In the genomic region with DNA sequence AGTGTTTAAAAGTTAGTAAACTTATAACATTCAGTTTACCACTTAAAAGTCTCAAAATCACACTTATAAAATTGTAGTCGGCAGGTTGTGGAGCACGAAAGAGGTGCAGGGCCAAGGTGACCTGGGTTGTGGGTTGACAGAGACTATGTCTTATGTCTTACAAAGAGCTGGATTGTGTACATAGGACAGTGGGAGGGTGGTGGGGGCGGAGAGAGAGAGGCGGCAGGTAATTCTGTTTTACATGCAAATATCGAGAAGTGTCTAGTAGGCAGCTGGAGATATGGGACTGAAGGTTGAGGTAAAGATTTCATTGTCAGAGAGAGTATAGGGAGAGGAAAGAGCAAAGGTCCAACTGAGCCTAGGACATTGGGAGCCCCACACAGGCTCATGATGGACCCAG, we compare ENCODE assay signal across 1 cellular context.
TF ChIP-seq lines count a peak whose summit lies in the region.

No MANE protein-coding gene starts in this region.

TF ChIP-seq in IMR-90, 13 proteins besides CTCF, POLR2A, EP300 and RAD21 (continued from another document):
- TF ChIP-seq RCOR1 (IDR thresholded peaks at IDR 0.05; ENCODE audit: insufficient replicate concordance, low read length) (no peak), NFE2L2 (IDR thresholded peaks at IDR 0.05; ENCODE audit: low read depth, low read length) (no peak), MAFK (IDR thresholded peaks at IDR 0.05; ENCODE audit: low read depth, low read length) (no peak), FOS (IDR thresholded peaks at IDR 0.05; ENCODE audit: low read depth, low read length) (no peak), BHLHE40 (IDR thresholded peaks at IDR 0.05; ENCODE audit: low read depth, low read length) (no peak)
- TF ChIP-seq, protein P1, sequence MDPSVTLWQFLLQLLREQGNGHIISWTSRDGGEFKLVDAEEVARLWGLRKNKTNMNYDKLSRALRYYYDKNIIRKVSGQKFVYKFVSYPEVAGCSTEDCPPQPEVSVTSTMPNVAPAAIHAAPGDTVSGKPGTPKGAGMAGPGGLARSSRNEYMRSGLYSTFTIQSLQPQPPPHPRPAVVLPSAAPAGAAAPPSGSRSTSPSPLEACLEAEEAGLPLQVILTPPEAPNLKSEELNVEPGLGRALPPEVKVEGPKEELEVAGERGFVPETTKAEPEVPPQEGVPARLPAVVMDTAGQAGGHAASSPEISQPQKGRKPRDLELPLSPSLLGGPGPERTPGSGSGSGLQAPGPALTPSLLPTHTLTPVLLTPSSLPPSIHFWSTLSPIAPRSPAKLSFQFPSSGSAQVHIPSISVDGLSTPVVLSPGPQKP (IDR thresholded peaks at IDR 0.05; ENCODE audit: borderline replicate concordance, low read depth, low read length) = no peak
- TF ChIP-seq, protein P2, sequence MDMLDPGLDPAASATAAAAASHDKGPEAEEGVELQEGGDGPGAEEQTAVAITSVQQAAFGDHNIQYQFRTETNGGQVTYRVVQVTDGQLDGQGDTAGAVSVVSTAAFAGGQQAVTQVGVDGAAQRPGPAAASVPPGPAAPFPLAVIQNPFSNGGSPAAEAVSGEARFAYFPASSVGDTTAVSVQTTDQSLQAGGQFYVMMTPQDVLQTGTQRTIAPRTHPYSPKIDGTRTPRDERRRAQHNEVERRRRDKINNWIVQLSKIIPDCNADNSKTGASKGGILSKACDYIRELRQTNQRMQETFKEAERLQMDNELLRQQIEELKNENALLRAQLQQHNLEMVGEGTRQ (IDR thresholded peaks at IDR 0.05; ENCODE audit: low read depth, low read length) = no peak
